ENCODE assay signal across 1 cellular context in the genomic region with DNA sequence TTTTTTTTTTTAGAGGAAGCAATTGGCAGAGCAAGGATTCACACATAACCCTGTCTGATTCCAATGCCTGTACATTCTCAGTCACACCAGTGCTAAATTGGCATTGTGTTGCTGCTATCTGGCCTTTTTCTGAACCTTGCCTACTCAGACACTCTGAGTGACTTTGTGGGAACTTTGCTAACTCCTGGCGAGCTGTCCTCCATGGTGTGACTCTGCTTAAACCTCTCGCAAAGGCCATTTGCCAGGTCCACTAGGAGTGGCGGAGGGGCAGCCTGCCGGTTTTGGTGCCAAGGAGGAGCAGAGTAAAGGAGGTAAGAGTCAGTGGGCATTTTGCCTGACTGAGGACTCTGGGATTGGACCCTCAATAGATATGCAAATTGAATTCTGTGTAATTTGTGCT.
TF ChIP-seq lines count a peak whose summit lies in the region.

No MANE protein-coding gene starts in this region.

TF ChIP-seq in GM23338, 12 proteins besides CTCF, POLR2A, EP300 and RAD21 (continued from another document):
- TF ChIP-seq, protein P1, sequence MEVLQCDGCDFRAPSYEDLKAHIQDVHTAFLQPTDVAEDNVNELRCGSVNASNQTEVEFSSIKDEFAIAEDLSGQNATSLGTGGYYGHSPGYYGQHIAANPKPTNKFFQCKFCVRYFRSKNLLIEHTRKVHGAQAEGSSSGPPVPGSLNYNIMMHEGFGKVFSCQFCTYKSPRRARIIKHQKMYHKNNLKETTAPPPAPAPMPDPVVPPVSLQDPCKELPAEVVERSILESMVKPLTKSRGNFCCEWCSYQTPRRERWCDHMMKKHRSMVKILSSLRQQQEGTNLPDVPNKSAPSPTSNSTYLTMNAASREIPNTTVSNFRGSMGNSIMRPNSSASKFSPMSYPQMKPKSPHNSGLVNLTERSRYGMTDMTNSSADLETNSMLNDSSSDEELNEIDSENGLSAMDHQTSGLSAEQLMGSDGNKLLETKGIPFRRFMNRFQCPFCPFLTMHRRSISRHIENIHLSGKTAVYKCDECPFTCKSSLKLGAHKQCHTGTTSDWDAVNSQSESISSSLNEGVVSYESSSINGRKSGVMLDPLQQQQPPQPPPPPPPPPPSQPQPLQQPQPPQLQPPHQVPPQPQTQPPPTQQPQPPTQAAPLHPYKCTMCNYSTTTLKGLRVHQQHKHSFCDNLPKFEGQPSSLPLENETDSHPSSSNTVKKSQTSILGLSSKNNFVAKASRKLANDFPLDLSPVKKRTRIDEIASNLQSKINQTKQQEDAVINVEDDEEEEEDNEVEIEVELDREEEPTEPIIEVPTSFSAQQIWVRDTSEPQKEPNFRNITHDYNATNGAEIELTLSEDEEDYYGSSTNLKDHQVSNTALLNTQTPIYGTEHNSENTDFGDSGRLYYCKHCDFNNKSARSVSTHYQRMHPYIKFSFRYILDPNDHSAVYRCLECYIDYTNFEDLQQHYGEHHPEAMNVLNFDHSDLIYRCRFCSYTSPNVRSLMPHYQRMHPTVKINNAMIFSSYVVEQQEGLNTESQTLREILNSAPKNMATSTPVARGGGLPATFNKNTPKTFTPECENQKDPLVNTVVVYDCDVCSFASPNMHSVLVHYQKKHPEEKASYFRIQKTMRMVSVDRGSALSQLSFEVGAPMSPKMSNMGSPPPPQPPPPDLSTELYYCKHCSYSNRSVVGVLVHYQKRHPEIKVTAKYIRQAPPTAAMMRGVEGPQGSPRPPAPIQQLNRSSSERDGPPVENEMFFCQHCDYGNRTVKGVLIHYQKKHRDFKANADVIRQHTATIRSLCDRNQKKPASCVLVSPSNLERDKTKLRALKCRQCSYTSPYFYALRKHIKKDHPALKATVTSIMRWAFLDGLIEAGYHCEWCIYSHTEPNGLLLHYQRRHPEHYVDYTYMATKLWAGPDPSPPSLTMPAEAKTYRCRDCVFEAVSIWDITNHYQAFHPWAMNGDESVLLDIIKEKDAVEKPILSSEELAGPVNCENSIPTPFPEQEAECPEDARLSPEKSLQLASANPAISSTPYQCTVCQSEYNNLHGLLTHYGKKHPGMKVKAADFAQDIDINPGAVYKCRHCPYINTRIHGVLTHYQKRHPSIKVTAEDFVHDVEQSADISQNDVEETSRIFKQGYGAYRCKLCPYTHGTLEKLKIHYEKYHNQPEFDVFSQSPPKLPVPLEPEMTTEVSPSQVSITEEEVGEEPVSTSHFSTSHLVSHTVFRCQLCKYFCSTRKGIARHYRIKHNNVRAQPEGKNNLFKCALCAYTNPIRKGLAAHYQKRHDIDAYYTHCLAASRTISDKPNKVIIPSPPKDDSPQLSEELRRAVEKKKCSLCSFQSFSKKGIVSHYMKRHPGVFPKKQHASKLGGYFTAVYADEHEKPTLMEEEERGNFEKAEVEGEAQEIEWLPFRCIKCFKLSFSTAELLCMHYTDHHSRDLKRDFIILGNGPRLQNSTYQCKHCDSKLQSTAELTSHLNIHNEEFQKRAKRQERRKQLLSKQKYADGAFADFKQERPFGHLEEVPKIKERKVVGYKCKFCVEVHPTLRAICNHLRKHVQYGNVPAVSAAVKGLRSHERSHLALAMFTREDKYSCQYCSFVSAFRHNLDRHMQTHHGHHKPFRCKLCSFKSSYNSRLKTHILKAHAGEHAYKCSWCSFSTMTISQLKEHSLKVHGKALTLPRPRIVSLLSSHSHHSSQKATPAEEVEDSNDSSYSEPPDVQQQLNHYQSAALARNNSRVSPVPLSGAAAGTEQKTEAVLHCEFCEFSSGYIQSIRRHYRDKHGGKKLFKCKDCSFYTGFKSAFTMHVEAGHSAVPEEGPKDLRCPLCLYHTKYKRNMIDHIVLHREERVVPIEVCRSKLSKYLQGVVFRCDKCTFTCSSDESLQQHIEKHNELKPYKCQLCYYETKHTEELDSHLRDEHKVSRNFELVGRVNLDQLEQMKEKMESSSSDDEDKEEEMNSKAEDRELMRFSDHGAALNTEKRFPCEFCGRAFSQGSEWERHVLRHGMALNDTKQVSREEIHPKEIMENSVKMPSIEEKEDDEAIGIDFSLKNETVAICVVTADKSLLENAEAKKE (CRISPR knock-in tag; IDR thresholded peaks at IDR 0.05) = no peak
- no peak for TF ChIP-seq CREB1 (CRISPR knock-in tag; IDR thresholded peaks at IDR 0.05; ENCODE audit: low read depth)
- TF ChIP-seq, protein P2, sequence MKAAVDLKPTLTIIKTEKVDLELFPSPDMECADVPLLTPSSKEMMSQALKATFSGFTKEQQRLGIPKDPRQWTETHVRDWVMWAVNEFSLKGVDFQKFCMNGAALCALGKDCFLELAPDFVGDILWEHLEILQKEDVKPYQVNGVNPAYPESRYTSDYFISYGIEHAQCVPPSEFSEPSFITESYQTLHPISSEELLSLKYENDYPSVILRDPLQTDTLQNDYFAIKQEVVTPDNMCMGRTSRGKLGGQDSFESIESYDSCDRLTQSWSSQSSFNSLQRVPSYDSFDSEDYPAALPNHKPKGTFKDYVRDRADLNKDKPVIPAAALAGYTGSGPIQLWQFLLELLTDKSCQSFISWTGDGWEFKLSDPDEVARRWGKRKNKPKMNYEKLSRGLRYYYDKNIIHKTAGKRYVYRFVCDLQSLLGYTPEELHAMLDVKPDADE (IDR thresholded peaks at IDR 0.05) = no peak
- no peak for TF ChIP-seq ZNF331 (CRISPR knock-in tag; IDR thresholded peaks at IDR 0.05; ENCODE audit: low read depth)
- TF ChIP-seq ZNF114 (CRISPR knock-in tag; IDR thresholded peaks at IDR 0.05) = no peak
- no peak for TF ChIP-seq EZH2 (IDR thresholded peaks at IDR 0.05; ENCODE audit: low read depth, unreplicated experiment)
- no peak for TF ChIP-seq JUNB (IDR thresholded peaks at IDR 0.05; ENCODE audit: unreplicated experiment)
- TF ChIP-seq EZH2phosphoT487 (IDR thresholded peaks at IDR 0.05; ENCODE audit: unreplicated experiment) = no peak
- no peak for TF ChIP-seq POLR2AphosphoS5 (IDR thresholded peaks at IDR 0.05; ENCODE audit: low read depth)
- TF ChIP-seq NANOG (IDR thresholded peaks at IDR 0.05; ENCODE audit: borderline replicate concordance) = no peak
- TF ChIP-seq, protein P3, sequence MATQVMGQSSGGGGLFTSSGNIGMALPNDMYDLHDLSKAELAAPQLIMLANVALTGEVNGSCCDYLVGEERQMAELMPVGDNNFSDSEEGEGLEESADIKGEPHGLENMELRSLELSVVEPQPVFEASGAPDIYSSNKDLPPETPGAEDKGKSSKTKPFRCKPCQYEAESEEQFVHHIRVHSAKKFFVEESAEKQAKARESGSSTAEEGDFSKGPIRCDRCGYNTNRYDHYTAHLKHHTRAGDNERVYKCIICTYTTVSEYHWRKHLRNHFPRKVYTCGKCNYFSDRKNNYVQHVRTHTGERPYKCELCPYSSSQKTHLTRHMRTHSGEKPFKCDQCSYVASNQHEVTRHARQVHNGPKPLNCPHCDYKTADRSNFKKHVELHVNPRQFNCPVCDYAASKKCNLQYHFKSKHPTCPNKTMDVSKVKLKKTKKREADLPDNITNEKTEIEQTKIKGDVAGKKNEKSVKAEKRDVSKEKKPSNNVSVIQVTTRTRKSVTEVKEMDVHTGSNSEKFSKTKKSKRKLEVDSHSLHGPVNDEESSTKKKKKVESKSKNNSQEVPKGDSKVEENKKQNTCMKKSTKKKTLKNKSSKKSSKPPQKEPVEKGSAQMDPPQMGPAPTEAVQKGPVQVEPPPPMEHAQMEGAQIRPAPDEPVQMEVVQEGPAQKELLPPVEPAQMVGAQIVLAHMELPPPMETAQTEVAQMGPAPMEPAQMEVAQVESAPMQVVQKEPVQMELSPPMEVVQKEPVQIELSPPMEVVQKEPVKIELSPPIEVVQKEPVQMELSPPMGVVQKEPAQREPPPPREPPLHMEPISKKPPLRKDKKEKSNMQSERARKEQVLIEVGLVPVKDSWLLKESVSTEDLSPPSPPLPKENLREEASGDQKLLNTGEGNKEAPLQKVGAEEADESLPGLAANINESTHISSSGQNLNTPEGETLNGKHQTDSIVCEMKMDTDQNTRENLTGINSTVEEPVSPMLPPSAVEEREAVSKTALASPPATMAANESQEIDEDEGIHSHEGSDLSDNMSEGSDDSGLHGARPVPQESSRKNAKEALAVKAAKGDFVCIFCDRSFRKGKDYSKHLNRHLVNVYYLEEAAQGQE (IDR thresholded peaks at IDR 0.05; ENCODE audit: unreplicated experiment) = no peak
TF ChIP-seq in GM23338: peak in this region for 0.
